Comparison of ENCODE assay signal across 1 cellular context in genomic region chr6:169420912-169421543, GRCh38.
TF ChIP-seq lines count a peak whose summit lies in the region.

No MANE protein-coding gene starts in this region.

TF ChIP-seq in GM23338, 12 proteins besides CTCF, POLR2A, EP300 and RAD21 (continued from another document):
- no peak for TF ChIP-seq ZNF114 (CRISPR knock-in tag; IDR thresholded peaks at IDR 0.05)
- no peak for TF ChIP-seq ETS1 (IDR thresholded peaks at IDR 0.05)
- TF ChIP-seq JUNB (IDR thresholded peaks at IDR 0.05; ENCODE audit: unreplicated experiment), result no peak
- TF ChIP-seq CREB1 (CRISPR knock-in tag; IDR thresholded peaks at IDR 0.05; ENCODE audit: low read depth), result no peak
- TF ChIP-seq ZNF331 (CRISPR knock-in tag; IDR thresholded peaks at IDR 0.05; ENCODE audit: low read depth), result no peak
- TF ChIP-seq NANOG (IDR thresholded peaks at IDR 0.05; ENCODE audit: borderline replicate concordance), result no peak
